ENCODE assay signal across 23 cellular contexts in genomic region chr20:18191336-18191735, GRCh38.
"Had no signal": no experiment of that assay in that cellular context is flagged by ENCODE, and none has a peak within 500 bp of the region (broad histone marks: within the 10 kb centered on the region; RNA-seq: fewer than 3 reads in every experiment).

No MANE protein-coding gene starts in this region.

- H3K4me3 ChIP-seq: adrenal gland, coronary artery, dorsolateral prefrontal cortex had no signal

- H3K4me1 ChIP-seq: adrenal gland had no signal

- ATAC-seq: activated CD4-positive, CD25-positive, alpha-beta regulatory T cell treated with anti-CD3 and anti-CD28 coated beads, Interleukin-2, amount 50 U/mL, for 24 hours; activated CD8-positive, alpha-beta T cell treated with anti-CD3 and anti-CD28 coated beads for 36 hours; activated naive CD8-positive, alpha-beta T cell treated with anti-CD3 and anti-CD28 coated beads, Interleukin-2, amount 50 U/mL, for 24 hours; activated T-cell treated with anti-CD3 and anti-CD28 coated beads, Interleukin-2, amount 50 U/mL, for 4 hours; esophagus mucosa; T-helper 17 cell had no signal

- H3K9me3 ChIP-seq: adrenal gland had no signal

- H3K27me3 ChIP-seq: adrenal gland, brain microvascular endothelial cell, dorsolateral prefrontal cortex had no signal

- H3K27ac ChIP-seq: adrenal gland, brain microvascular endothelial cell, coronary artery, dorsolateral prefrontal cortex, WERI-Rb-1 had no signal

- DNase-seq: activated B cell treated with CpG ODN at 0.5 μM for 24 hours; activated CD4-positive, alpha-beta T cell treated with anti-CD3 and anti-CD28 coated beads for 48 hours; activated CD4-positive, alpha-beta T cell treated with anti-CD3 and anti-CD28 coated beads, Interleukin-2, amount 50 U/mL, for 1 hour; activated CD4-positive, alpha-beta T cell treated with anti-CD3 and anti-CD28 coated beads, Interleukin-2, amount 50 U/mL, for 48 hours; activated CD8-positive, alpha-beta T cell treated with anti-CD3 and anti-CD28 coated beads for 36 hours; activated effector memory CD4-positive, alpha-beta T cell treated with anti-CD3 and anti-CD28 coated beads, Interleukin-2, amount 50 U/mL, for 16 hours; activated naive CD4-positive, alpha-beta T cell treated with anti-CD3 and anti-CD28 coated beads for 36 hours; activated naive CD8-positive, alpha-beta T cell treated with anti-CD3 and anti-CD28 coated beads for 36 hours; activated naive CD8-positive, alpha-beta T cell treated with anti-CD3 and anti-CD28 coated beads, Interleukin-2, amount 50 U/mL, for 24 hours; activated T-cell treated with anti-CD3 and anti-CD28 coated beads, Interleukin-2, amount 50 U/mL, for 4 hours; adrenal gland; brain microvascular endothelial cell; dorsolateral prefrontal cortex; effector memory CD4-positive, alpha-beta T cell; foreskin fibroblast; head of caudate nucleus; T-helper 1 cell; T-helper 17 cell; T1000; WERI-Rb-1 had no signal
